ENCODE assay signal across 2 cellular contexts in the genomic region with DNA sequence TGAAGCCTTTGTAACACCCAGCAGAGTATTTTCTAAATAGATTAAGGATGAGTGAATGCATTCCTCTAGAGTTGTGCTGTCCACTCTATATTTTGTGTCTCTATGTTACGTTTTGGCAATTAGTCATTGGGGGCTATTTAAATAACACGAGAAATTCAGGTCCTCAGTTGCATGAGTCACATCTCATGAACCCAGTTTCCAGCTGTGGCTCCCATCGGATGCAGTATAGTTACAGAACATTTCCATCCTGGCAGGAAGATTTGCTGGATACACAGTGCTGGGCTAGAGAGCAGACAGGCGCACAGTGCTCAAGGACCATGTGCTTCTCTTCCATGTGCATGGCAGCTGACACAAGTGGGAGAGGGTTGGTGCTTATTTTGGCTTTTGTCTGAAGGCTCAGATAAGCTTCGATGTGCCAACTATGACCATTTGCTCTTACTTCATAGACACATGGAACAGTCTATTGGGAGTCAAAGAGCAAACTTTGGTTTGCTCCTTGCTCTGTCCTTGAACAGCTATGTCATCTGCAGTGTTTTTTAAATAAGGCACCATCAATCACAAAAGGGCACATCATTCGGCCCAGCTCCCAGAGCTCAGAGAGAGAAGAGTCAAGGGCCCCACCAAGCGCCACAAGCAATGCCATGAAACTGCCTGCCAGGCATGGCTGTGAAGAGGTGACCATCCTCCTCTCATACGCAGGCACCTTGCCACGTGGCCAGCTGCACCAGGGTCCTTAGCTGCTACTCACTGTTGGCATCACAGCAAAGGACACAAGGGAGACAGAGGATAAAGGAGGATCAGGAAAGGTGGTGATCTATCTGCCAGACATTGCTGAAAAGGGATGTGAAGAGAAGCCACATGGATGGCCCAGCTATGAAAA.
A peak's percentile ranks its signal among the peaks of the same experiment; 100 is the strongest.
TF ChIP-seq lines count a peak whose summit lies in the region.

No MANE protein-coding gene starts in this region.

TF ChIP-seq in SK-N-SH, 30 proteins besides CTCF, POLR2A, EP300 and RAD21:
- TF ChIP-seq CHD2 (IDR thresholded peaks at IDR 0.05; ENCODE audit: low read length, partially characterized antibody) = no peak
- no peak for TF ChIP-seq ELF1 (IDR thresholded peaks at IDR 0.05)
- TF ChIP-seq, protein P1, sequence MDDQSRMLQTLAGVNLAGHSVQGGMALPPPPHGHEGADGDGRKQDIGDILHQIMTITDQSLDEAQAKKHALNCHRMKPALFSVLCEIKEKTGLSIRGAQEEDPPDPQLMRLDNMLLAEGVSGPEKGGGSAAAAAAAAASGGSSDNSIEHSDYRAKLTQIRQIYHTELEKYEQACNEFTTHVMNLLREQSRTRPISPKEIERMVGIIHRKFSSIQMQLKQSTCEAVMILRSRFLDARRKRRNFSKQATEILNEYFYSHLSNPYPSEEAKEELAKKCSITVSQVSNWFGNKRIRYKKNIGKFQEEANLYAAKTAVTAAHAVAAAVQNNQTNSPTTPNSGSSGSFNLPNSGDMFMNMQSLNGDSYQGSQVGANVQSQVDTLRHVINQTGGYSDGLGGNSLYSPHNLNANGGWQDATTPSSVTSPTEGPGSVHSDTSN (IDR thresholded peaks at IDR 0.05) = peak; percentile 66
- TF ChIP-seq SMC3 (IDR thresholded peaks at IDR 0.05; ENCODE audit: low read depth, low read length) = no peak
- TF ChIP-seq, protein P2, sequence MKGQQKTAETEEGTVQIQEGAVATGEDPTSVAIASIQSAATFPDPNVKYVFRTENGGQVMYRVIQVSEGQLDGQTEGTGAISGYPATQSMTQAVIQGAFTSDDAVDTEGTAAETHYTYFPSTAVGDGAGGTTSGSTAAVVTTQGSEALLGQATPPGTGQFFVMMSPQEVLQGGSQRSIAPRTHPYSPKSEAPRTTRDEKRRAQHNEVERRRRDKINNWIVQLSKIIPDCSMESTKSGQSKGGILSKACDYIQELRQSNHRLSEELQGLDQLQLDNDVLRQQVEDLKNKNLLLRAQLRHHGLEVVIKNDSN (IDR thresholded peaks at IDR 0.05; ENCODE audit: borderline replicate concordance, low read depth) = no peak
- no peak for TF ChIP-seq MXI1 (IDR thresholded peaks at IDR 0.05; ENCODE audit: low read depth, low read length)
- TF ChIP-seq FOXJ3 (CRISPR knock-in tag; IDR thresholded peaks at IDR 0.05) = no peak
- TF ChIP-seq YY1 (IDR thresholded peaks at IDR 0.05; ENCODE audit: low read depth) = no peak
- TF ChIP-seq NRF1 (IDR thresholded peaks at IDR 0.05; ENCODE audit: low read depth, low read length) = no peak
- TF ChIP-seq, protein P3, sequence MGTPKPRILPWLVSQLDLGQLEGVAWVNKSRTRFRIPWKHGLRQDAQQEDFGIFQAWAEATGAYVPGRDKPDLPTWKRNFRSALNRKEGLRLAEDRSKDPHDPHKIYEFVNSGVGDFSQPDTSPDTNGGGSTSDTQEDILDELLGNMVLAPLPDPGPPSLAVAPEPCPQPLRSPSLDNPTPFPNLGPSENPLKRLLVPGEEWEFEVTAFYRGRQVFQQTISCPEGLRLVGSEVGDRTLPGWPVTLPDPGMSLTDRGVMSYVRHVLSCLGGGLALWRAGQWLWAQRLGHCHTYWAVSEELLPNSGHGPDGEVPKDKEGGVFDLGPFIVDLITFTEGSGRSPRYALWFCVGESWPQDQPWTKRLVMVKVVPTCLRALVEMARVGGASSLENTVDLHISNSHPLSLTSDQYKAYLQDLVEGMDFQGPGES (IDR thresholded peaks at IDR 0.05; ENCODE audit: low read depth, low read length) = no peak
- no peak for TF ChIP-seq TEAD4 (IDR thresholded peaks at IDR 0.05; ENCODE audit: borderline replicate concordance, insufficient read depth)
- TF ChIP-seq, protein P4, sequence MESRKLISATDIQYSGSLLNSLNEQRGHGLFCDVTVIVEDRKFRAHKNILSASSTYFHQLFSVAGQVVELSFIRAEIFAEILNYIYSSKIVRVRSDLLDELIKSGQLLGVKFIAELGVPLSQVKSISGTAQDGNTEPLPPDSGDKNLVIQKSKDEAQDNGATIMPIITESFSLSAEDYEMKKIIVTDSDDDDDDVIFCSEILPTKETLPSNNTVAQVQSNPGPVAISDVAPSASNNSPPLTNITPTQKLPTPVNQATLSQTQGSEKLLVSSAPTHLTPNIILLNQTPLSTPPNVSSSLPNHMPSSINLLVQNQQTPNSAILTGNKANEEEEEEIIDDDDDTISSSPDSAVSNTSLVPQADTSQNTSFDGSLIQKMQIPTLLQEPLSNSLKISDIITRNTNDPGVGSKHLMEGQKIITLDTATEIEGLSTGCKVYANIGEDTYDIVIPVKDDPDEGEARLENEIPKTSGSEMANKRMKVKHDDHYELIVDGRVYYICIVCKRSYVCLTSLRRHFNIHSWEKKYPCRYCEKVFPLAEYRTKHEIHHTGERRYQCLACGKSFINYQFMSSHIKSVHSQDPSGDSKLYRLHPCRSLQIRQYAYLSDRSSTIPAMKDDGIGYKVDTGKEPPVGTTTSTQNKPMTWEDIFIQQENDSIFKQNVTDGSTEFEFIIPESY (IDR thresholded peaks at IDR 0.05; ENCODE audit: borderline replicate concordance, low read depth) = no peak
- TF ChIP-seq RFX5 (IDR thresholded peaks at IDR 0.05; ENCODE audit: low read length) = no peak
- TF ChIP-seq EZH2phosphoT487 (IDR thresholded peaks at IDR 0.05; ENCODE audit: borderline replicate concordance, low read depth) = no peak
- peak; percentile 55 for TF ChIP-seq JUND (IDR thresholded peaks at IDR 0.05)
- no peak; the same call in 1 of the 2 replicates for TF ChIP-seq POLR2AphosphoS5 (IDR thresholded peaks at IDR 0.05; ENCODE audit: low read depth, low read length)
- TF ChIP-seq FOSL2 (IDR thresholded peaks at IDR 0.05; ENCODE audit: borderline replicate concordance, low read depth) = peak; percentile 58; the same call in 1 of the 2 replicates
- peak; percentile 57; the same call in 1 of the 2 replicates for TF ChIP-seq TCF12 (IDR thresholded peaks at IDR 0.05)
- no peak for TF ChIP-seq RCOR1 (IDR thresholded peaks at IDR 0.05; ENCODE audit: low read length)
- TF ChIP-seq NFIC (IDR thresholded peaks at IDR 0.05; ENCODE audit: borderline replicate concordance) = no peak

TF ChIP-seq in GM23338, 12 proteins besides CTCF, POLR2A, EP300 and RAD21:
- TF ChIP-seq CREB1 (CRISPR knock-in tag; IDR thresholded peaks at IDR 0.05; ENCODE audit: low read depth) (no peak), JUNB (IDR thresholded peaks at IDR 0.05; ENCODE audit: unreplicated experiment) (no peak), EZH2phosphoT487 (IDR thresholded peaks at IDR 0.05; ENCODE audit: unreplicated experiment) (no peak), STAT1 (IDR thresholded peaks at IDR 0.05; ENCODE audit: unreplicated experiment) (no peak), POLR2AphosphoS5 (IDR thresholded peaks at IDR 0.05; ENCODE audit: low read depth) (no peak), NANOG (IDR thresholded peaks at IDR 0.05; ENCODE audit: borderline replicate concordance) (no peak), ZNF331 (CRISPR knock-in tag; IDR thresholded peaks at IDR 0.05; ENCODE audit: low read depth) (no peak)
- TF ChIP-seq, protein P5, sequence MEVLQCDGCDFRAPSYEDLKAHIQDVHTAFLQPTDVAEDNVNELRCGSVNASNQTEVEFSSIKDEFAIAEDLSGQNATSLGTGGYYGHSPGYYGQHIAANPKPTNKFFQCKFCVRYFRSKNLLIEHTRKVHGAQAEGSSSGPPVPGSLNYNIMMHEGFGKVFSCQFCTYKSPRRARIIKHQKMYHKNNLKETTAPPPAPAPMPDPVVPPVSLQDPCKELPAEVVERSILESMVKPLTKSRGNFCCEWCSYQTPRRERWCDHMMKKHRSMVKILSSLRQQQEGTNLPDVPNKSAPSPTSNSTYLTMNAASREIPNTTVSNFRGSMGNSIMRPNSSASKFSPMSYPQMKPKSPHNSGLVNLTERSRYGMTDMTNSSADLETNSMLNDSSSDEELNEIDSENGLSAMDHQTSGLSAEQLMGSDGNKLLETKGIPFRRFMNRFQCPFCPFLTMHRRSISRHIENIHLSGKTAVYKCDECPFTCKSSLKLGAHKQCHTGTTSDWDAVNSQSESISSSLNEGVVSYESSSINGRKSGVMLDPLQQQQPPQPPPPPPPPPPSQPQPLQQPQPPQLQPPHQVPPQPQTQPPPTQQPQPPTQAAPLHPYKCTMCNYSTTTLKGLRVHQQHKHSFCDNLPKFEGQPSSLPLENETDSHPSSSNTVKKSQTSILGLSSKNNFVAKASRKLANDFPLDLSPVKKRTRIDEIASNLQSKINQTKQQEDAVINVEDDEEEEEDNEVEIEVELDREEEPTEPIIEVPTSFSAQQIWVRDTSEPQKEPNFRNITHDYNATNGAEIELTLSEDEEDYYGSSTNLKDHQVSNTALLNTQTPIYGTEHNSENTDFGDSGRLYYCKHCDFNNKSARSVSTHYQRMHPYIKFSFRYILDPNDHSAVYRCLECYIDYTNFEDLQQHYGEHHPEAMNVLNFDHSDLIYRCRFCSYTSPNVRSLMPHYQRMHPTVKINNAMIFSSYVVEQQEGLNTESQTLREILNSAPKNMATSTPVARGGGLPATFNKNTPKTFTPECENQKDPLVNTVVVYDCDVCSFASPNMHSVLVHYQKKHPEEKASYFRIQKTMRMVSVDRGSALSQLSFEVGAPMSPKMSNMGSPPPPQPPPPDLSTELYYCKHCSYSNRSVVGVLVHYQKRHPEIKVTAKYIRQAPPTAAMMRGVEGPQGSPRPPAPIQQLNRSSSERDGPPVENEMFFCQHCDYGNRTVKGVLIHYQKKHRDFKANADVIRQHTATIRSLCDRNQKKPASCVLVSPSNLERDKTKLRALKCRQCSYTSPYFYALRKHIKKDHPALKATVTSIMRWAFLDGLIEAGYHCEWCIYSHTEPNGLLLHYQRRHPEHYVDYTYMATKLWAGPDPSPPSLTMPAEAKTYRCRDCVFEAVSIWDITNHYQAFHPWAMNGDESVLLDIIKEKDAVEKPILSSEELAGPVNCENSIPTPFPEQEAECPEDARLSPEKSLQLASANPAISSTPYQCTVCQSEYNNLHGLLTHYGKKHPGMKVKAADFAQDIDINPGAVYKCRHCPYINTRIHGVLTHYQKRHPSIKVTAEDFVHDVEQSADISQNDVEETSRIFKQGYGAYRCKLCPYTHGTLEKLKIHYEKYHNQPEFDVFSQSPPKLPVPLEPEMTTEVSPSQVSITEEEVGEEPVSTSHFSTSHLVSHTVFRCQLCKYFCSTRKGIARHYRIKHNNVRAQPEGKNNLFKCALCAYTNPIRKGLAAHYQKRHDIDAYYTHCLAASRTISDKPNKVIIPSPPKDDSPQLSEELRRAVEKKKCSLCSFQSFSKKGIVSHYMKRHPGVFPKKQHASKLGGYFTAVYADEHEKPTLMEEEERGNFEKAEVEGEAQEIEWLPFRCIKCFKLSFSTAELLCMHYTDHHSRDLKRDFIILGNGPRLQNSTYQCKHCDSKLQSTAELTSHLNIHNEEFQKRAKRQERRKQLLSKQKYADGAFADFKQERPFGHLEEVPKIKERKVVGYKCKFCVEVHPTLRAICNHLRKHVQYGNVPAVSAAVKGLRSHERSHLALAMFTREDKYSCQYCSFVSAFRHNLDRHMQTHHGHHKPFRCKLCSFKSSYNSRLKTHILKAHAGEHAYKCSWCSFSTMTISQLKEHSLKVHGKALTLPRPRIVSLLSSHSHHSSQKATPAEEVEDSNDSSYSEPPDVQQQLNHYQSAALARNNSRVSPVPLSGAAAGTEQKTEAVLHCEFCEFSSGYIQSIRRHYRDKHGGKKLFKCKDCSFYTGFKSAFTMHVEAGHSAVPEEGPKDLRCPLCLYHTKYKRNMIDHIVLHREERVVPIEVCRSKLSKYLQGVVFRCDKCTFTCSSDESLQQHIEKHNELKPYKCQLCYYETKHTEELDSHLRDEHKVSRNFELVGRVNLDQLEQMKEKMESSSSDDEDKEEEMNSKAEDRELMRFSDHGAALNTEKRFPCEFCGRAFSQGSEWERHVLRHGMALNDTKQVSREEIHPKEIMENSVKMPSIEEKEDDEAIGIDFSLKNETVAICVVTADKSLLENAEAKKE (CRISPR knock-in tag; IDR thresholded peaks at IDR 0.05) = no peak
- TF ChIP-seq, protein P6, sequence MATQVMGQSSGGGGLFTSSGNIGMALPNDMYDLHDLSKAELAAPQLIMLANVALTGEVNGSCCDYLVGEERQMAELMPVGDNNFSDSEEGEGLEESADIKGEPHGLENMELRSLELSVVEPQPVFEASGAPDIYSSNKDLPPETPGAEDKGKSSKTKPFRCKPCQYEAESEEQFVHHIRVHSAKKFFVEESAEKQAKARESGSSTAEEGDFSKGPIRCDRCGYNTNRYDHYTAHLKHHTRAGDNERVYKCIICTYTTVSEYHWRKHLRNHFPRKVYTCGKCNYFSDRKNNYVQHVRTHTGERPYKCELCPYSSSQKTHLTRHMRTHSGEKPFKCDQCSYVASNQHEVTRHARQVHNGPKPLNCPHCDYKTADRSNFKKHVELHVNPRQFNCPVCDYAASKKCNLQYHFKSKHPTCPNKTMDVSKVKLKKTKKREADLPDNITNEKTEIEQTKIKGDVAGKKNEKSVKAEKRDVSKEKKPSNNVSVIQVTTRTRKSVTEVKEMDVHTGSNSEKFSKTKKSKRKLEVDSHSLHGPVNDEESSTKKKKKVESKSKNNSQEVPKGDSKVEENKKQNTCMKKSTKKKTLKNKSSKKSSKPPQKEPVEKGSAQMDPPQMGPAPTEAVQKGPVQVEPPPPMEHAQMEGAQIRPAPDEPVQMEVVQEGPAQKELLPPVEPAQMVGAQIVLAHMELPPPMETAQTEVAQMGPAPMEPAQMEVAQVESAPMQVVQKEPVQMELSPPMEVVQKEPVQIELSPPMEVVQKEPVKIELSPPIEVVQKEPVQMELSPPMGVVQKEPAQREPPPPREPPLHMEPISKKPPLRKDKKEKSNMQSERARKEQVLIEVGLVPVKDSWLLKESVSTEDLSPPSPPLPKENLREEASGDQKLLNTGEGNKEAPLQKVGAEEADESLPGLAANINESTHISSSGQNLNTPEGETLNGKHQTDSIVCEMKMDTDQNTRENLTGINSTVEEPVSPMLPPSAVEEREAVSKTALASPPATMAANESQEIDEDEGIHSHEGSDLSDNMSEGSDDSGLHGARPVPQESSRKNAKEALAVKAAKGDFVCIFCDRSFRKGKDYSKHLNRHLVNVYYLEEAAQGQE (IDR thresholded peaks at IDR 0.05; ENCODE audit: unreplicated experiment) = no peak
TF ChIP-seq in GM23338: peak in this region for 0.
